In genomic region chr18:27004056-27004829, GRCh38 we compare ENCODE assay signal across 2 cellular contexts.
TF ChIP-seq lines count a peak whose summit lies in the region.

No MANE protein-coding gene starts in this region.

TF ChIP-seq in SK-N-SH, 30 proteins besides CTCF, POLR2A, EP300 and RAD21 (continued from another document):
- TF ChIP-seq SMC3 (IDR thresholded peaks at IDR 0.05; ENCODE audit: low read depth, low read length), result peak; percentile 65
- no peak for TF ChIP-seq USF2 (IDR thresholded peaks at IDR 0.05; ENCODE audit: borderline replicate concordance, low read depth, low read length)
- no peak for TF ChIP-seq JUND (IDR thresholded peaks at IDR 0.05)
- no peak for TF ChIP-seq POLR2AphosphoS5 (IDR thresholded peaks at IDR 0.05; ENCODE audit: low read depth, low read length)
- TF ChIP-seq FOSL2 (IDR thresholded peaks at IDR 0.05; ENCODE audit: borderline replicate concordance, low read depth), result no peak

TF ChIP-seq in SK-N-SH treated with all-trans-retinoic acid at 6 μM for 48 hours, 23 proteins besides CTCF, POLR2A, EP300 and RAD21 (continued from another document):
- TF ChIP-seq, protein P1, sequence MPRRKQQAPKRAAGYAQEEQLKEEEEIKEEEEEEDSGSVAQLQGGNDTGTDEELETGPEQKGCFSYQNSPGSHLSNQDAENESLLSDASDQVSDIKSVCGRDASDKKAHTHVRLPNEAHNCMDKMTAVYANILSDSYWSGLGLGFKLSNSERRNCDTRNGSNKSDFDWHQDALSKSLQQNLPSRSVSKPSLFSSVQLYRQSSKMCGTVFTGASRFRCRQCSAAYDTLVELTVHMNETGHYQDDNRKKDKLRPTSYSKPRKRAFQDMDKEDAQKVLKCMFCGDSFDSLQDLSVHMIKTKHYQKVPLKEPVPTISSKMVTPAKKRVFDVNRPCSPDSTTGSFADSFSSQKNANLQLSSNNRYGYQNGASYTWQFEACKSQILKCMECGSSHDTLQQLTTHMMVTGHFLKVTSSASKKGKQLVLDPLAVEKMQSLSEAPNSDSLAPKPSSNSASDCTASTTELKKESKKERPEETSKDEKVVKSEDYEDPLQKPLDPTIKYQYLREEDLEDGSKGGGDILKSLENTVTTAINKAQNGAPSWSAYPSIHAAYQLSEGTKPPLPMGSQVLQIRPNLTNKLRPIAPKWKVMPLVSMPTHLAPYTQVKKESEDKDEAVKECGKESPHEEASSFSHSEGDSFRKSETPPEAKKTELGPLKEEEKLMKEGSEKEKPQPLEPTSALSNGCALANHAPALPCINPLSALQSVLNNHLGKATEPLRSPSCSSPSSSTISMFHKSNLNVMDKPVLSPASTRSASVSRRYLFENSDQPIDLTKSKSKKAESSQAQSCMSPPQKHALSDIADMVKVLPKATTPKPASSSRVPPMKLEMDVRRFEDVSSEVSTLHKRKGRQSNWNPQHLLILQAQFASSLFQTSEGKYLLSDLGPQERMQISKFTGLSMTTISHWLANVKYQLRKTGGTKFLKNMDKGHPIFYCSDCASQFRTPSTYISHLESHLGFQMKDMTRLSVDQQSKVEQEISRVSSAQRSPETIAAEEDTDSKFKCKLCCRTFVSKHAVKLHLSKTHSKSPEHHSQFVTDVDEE (CRISPR knock-in tag; IDR thresholded peaks at IDR 0.05), result no peak
